1 cellular context compared by ENCODE assay signal in the genomic region with DNA sequence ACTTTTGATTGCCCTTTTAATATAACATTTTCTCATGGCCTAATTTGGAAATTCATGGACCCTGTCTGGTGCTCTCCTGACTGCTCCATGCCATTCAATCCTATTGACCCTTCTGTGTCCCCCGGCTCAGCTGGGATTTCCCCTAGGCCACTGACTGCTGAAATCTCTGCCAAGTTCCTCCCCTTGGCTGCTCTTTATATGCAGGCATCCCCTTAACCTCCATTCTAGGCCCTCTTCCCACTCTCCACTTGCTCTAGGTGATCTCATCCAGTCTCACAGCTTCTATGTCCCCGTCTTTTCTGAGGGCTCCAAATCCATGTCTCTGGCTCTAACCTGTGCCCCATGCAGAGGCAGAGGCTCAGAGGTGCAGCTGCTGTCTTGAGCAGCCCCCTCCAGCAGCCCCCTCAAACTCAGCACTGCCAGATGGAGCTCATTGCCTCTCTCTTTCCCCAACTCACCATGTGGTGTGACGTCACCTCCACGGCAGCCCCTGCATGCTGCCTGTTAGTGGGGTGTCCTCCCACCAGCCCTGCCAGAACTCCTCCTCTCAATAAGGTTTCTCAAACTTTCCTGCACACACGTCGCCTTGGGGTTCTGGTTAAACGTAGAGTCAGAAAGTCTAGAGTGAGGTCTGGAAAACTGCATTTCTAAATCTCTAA.
TF ChIP-seq lines count a peak whose summit lies in the region.

No MANE protein-coding gene starts in this region.

TF ChIP-seq in IMR-90, 13 proteins besides CTCF, POLR2A, EP300 and RAD21:
- TF ChIP-seq CEBPB (IDR thresholded peaks at IDR 0.05; ENCODE audit: low read depth, low read length) (no peak), FOS (IDR thresholded peaks at IDR 0.05; ENCODE audit: low read depth, low read length) (no peak), MXI1 (IDR thresholded peaks at IDR 0.05; ENCODE audit: borderline replicate concordance, low read depth, low read length) (no peak), MAZ (IDR thresholded peaks at IDR 0.05; ENCODE audit: borderline replicate concordance, low read depth, low read length) (no peak), BHLHE40 (IDR thresholded peaks at IDR 0.05; ENCODE audit: low read depth, low read length) (no peak), MAFK (IDR thresholded peaks at IDR 0.05; ENCODE audit: low read depth, low read length) (no peak), RCOR1 (IDR thresholded peaks at IDR 0.05; ENCODE audit: insufficient replicate concordance, low read length) (no peak), SMC3 (IDR thresholded peaks at IDR 0.05; ENCODE audit: low read depth, low read length) (no peak), NFE2L2 (IDR thresholded peaks at IDR 0.05; ENCODE audit: low read depth, low read length) (no peak), RFX5 (IDR thresholded peaks at IDR 0.05; ENCODE audit: low read depth, low read length) (no peak), CHD1 (IDR thresholded peaks at IDR 0.05; ENCODE audit: low read depth, low read length) (no peak)
- TF ChIP-seq, protein P1, sequence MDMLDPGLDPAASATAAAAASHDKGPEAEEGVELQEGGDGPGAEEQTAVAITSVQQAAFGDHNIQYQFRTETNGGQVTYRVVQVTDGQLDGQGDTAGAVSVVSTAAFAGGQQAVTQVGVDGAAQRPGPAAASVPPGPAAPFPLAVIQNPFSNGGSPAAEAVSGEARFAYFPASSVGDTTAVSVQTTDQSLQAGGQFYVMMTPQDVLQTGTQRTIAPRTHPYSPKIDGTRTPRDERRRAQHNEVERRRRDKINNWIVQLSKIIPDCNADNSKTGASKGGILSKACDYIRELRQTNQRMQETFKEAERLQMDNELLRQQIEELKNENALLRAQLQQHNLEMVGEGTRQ (IDR thresholded peaks at IDR 0.05; ENCODE audit: low read depth, low read length) = no peak
- TF ChIP-seq, protein P2, sequence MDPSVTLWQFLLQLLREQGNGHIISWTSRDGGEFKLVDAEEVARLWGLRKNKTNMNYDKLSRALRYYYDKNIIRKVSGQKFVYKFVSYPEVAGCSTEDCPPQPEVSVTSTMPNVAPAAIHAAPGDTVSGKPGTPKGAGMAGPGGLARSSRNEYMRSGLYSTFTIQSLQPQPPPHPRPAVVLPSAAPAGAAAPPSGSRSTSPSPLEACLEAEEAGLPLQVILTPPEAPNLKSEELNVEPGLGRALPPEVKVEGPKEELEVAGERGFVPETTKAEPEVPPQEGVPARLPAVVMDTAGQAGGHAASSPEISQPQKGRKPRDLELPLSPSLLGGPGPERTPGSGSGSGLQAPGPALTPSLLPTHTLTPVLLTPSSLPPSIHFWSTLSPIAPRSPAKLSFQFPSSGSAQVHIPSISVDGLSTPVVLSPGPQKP (IDR thresholded peaks at IDR 0.05; ENCODE audit: borderline replicate concordance, low read depth, low read length) = no peak
TF ChIP-seq in IMR-90: peak in this region for 0.
